Comparison of ENCODE assay signal across 29 cellular contexts in genomic region chr6:147266821-147267220, GRCh38.
"Had no signal": no experiment of that assay in that cellular context is flagged by ENCODE, and none has a peak within 500 bp of the region (broad histone marks: within the 10 kb centered on the region; RNA-seq: fewer than 3 reads in every experiment).

No MANE protein-coding gene starts in this region.

- H3K27ac ChIP-seq: neutrophil, psoas muscle, skin epidermis, stomach, thoracic aorta, thyroid gland, tibial nerve, upper lobe of left lung, vagina had no signal

- H3K9me3 ChIP-seq: neutrophil, psoas muscle, stomach, thoracic aorta, thyroid gland, tibial nerve, upper lobe of left lung, vagina had no signal

- H3K27me3 Mint-ChIP-seq: naive thymus-derived CD8-positive, alpha-beta T cell; natural killer cell treated with Interleukin-12 subunit alpha and Interleukin-12 subunit beta and Interleukin-15 and Interleukin-18, amount 100 ng/mL, for 72 hours; progenitor cell of endocrine pancreas; stimulated activated naive B cell treated with anti-CD40 and anti-IgM and Interleukin-4, amounts not matched to agents 10 μg/mL and 1 μg/mL and 100 μg/mL, for 72 hours; stimulated activated naive CD8-positive, alpha-beta T cell treated with anti-CD3 and anti-CD28 coated beads, Interleukin-15, Interleukin-2, amounts not matched to agents 100 ng/mL and 50 ng/mL, for 24 hours had no signal

- H3K4me3 Mint-ChIP-seq: naive thymus-derived CD8-positive, alpha-beta T cell; nephron progenitor cell; neural crest cell; stimulated activated effector memory CD8-positive, alpha-beta T cell treated with anti-CD3 and anti-CD28 coated beads, Interleukin-12 subunit alpha, Interleukin-12 subunit beta, amount 100 ng/mL, for 72 hours; stimulated activated naive B cell treated with anti-CD40 and anti-IgM and Interleukin-4, amounts not matched to agents 10 μg/mL and 1 μg/mL and 100 μg/mL, for 72 hours; stimulated activated naive CD8-positive, alpha-beta T cell treated with anti-CD3 and anti-CD28 coated beads, Interleukin-15, Interleukin-2, amounts not matched to agents 100 ng/mL and 50 ng/mL, for 24 hours had no signal

- H3K9ac ChIP-seq: parathyroid adenoma had no signal

- H3K27me3 ChIP-seq: neutrophil, stomach, thyroid gland, tibial nerve, upper lobe of left lung, vagina had no signal

- FAIRE-seq: urothelium cell line had no signal

- H3K27ac Mint-ChIP-seq: nephron progenitor cell; progenitor cell of endocrine pancreas; stimulated activated naive B cell treated with anti-CD40 and anti-IgM and Interleukin-4, amounts not matched to agents 10 μg/mL and 1 μg/mL and 100 μg/mL, for 72 hours had no signal

- H2AFZ ChIP-seq: parathyroid adenoma had no signal

- DNase-seq: naive thymus-derived CD8-positive, alpha-beta T cell; nephron progenitor cell; nucleus accumbens; posterior cingulate gyrus; psoas muscle; right cardiac atrium; stimulated activated CD4-positive, alpha-beta T cell treated with anti-CD3 and anti-CD28 coated beads, Interleukin-15, amount 100 ng/mL, for 24 hours; stimulated activated CD4-positive, alpha-beta T cell treated with anti-CD3 and anti-CD28 coated beads, Interleukin-2, amount 100 ng/mL, for 24 hours; stimulated activated CD4-positive, alpha-beta T cell treated with anti-CD3 and anti-CD28 coated beads, Interleukin-2, amount 100 ng/mL, for 48 hours; stimulated activated CD4-positive, alpha-beta T cell treated with anti-CD3 and anti-CD28 coated beads, Interleukin-4, amount 100 ng/mL, for 24 hours; stimulated activated naive B cell treated with anti-CD40 and anti-IgM and Interleukin-4, amounts not matched to agents 10 μg/mL and 1 μg/mL and 100 μg/mL, for 72 hours; stimulated activated naive CD4-positive, alpha-beta T cell treated with Interleukin-2 at 50 U/mL for 16 hours; stomach; thyroid gland; trophoblast cell; upper lobe of left lung had no signal

- H3K9me3 Mint-ChIP-seq: nephron progenitor cell; neural crest cell; stimulated activated effector memory CD8-positive, alpha-beta T cell treated with anti-CD3 and anti-CD28 coated beads, Interleukin-12 subunit alpha, Interleukin-12 subunit beta, amount 100 ng/mL, for 72 hours; stimulated activated naive B cell treated with anti-CD40 and anti-IgM and Interleukin-4, amounts not matched to agents 10 μg/mL and 1 μg/mL and 100 μg/mL, for 72 hours; stimulated activated naive CD8-positive, alpha-beta T cell treated with anti-CD3 and anti-CD28 coated beads, Interleukin-15, Interleukin-2, amounts not matched to agents 100 ng/mL and 50 ng/mL, for 24 hours had no signal

- ATAC-seq: naive thymus-derived CD8-positive, alpha-beta T cell; natural killer cell treated with Interleukin-12 subunit alpha and Interleukin-12 subunit beta and Interleukin-15 and Interleukin-18, amount 100 ng/mL, for 72 hours; right cardiac atrium; sciatic nerve; stimulated activated effector memory CD8-positive, alpha-beta T cell treated with anti-CD3 and anti-CD28 coated beads, Interleukin-12 subunit alpha, Interleukin-12 subunit beta, amount 100 ng/mL, for 72 hours; stimulated activated naive B cell treated with anti-CD40 and anti-IgM and Interleukin-4, amounts not matched to agents 10 μg/mL and 1 μg/mL and 100 μg/mL, for 72 hours had no signal

- H3K4me1 ChIP-seq: thyroid gland, upper lobe of left lung, vagina had no signal

- H3K4me3 ChIP-seq: psoas muscle, skin epidermis, stomach, thoracic aorta, thyroid gland, tibial nerve, upper lobe of left lung, vagina had no signal

- H3K4me1 Mint-ChIP-seq: neural crest cell; stimulated activated naive B cell treated with anti-CD40 and anti-IgM and Interleukin-4, amounts not matched to agents 10 μg/mL and 1 μg/mL and 100 μg/mL, for 72 hours had no signal
